In the genomic region with DNA sequence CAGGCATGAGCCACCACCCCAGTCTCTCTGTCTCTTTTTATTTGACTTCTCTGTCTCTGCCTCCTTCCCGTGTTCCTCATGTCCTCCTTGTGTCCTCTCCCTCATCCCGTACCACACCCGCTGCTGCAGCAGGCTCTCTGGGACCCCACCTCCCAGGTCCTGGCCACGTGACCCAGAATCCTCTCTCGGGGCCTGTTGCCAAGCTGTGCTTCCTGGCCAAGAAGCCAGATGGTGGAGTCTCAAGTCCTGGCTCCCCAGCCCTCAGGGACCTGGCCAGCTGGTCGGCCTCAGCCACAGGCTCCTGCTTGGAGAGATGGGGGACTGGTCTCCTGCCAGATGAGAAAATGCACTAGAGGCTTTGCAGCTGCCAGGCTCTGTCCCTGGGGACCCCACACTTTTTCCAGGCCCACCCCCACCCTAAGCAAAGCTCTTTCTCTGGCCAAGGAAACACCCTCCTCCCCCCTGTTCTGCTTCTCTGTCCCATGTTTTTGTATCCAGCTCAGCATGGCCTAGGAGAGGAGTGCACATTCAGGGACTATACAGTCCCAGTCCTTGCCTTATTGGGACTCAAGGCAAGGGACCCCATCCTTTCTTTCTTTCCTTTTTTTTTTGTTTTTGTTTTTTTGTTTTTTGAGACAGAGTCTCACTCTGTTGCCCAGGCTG, we compare ENCODE assay signal across 9 cellular contexts. TPM values are rescaled to one million over a fixed set of nuclear protein-coding genes. Genes with fewer than 3 reads are reported as not detected.
DNase-seq lines count a peak whose midpoint lies in the region; ATAC-seq and TF ChIP-seq lines count a peak whose summit lies in the region.
"Had no signal": no experiment of that assay in that cellular context is flagged by ENCODE, and none has a peak within 500 bp of the region (broad histone marks: within the 10 kb centered on the region; RNA-seq: fewer than 3 reads in every experiment).

No MANE protein-coding gene starts in this region.

- intact Hi-C loops in psoas muscle (cut with DNase I), result no loop called here

- H3K27ac ChIP-seq in psoas muscle, result no peak overlapping the region

- H3K36me3 ChIP-seq in psoas muscle (ENCODE audit: insufficient read depth in 1 of 2, low read depth in 1 of 2), result no peaks in the 10 kb centered on the region

- H3K4me1 ChIP-seq in psoas muscle, result no peaks in the 10 kb centered on the region

- no peaks in the 10 kb centered on the region for H3K9me3 ChIP-seq in psoas muscle

- H3K4me3 ChIP-seq in fibroblast of pulmonary artery (replicated peaks; ENCODE audit: low read depth, low read length) (no peak overlapping the region), psoas muscle (no peak overlapping the region)

- DNase-seq in DMS79 treated with DMSO at 0.1 percent for 48 hours (lab: John Stamatoyannopoulos, UW) (peak; percentile 69), NCI-H524 (lab: John Stamatoyannopoulos, UW) (peak; percentile 100), fibroblast of pulmonary artery (ENCODE audit: low read depth) (peak; percentile 94), psoas muscle (peak; percentile 37 to 80), GM13976 (ENCODE audit: low spot score) (no peak), NCI-H2227 (lab: John Stamatoyannopoulos, UW; ENCODE audit: unreplicated experiment) (no peak)
- no peak for DNase-seq in activated CD4-positive, alpha-beta T cell treated with anti-CD3 and anti-CD28 coated beads for 48 hours
- DNase-seq: CD8-positive, alpha-beta memory T cell had no signal

- H3K27me3 ChIP-seq in psoas muscle (ENCODE audit: insufficient read depth in 3 of 3, low read length in 2 of 3), result no peaks in the 10 kb centered on the region

- peak in 3 of 4 donors; percentile 13 to 52 (median 19) for ATAC-seq in psoas muscle
- ATAC-seq in GM18519 (IDR thresholded peaks at IDR 0.05; ENCODE audit: low FRiP score, unreplicated experiment), result no peak

- no peak for TF ChIP-seq CTCF in fibroblast of pulmonary artery (IDR thresholded peaks at IDR 0.05; ENCODE audit: low read length, missing control alignments)
- TF ChIP-seq CTCF in psoas muscle (IDR thresholded peaks at IDR 0.05), result no peak
- no peak for TF ChIP-seq CTCF in GM13976 (IDR thresholded peaks at IDR 0.05; ENCODE audit: borderline replicate concordance, control extremely low read depth, extremely low read depth, insufficient read depth, missing control alignments)

- WGBS in psoas muscle, 3 donors, result 20 to 30% (median 28%) methylated on average over 6 of the region's 6 CpGs

- in situ Hi-C loops in GM13976 (cut with MboI; ENCODE audit: low sequenced_read_pairs, unreplicated experiment), result no loop called here

RNA-seq across cellular contexts. Expression of a gene that starts 34.3 kb away (rescaled TPM):
- total RNA-seq in psoas muscle, result 10 to 100 TPM; 12.4 to 17.4 (median 16.1) TPM
- polyA plus RNA-seq in psoas muscle, result 10 to 100 TPM; 14.0 to 21.7 (median 20.3) TPM

RNA-seq across cellular contexts. Expression of a gene that starts 58.8 kb away (rescaled TPM):
- total RNA-seq in psoas muscle, result 10 to 100 TPM; 24.1 to 55.8 (median 44.0) TPM
- polyA plus RNA-seq in psoas muscle, result 10 to 100 TPM; 16.0 to 23.8 (median 20.6) TPM

Comparison
In these comparisons a context has a peak if more than half of its experiments do, and no peak if none do; other contexts are left out.
1. DNase-seq: peak in DMS79 treated with DMSO at 0.1 percent for 48 hours (single experiment), NCI-H524 (2 of 2), fibroblast of pulmonary artery (single experiment) and psoas muscle (2 of 2); none in activated CD4-positive, alpha-beta T cell treated with anti-CD3 and anti-CD28 coated beads for 48 hours (single experiment), GM13976 (single experiment) and NCI-H2227 (single experiment).